ENCODE assay signal across 1 cellular context in the genomic region with DNA sequence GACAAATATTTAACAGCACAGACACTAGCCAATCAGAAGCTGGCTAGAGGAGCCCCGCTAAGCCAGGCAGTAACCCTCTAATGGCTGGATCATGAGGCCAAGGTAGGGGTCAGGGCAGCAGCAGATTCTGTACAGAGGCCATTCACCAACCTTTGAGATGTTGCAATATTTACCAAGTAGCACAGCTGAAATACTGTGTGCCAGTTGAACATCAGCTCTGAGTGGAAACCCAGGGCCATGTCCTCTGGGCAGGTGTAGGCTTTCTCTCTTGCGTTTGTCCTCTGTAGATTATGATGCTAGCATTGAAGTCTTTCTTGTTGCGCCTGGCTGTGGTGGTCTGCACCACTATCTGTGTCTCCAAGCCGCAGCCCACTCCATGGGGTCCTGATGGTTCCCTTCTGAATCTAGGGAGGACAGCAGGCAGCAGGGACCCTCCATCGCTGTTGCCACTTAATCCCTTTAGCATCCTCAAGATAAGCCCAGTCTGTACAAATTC.
TF ChIP-seq lines count a peak whose summit lies in the region.

No MANE protein-coding gene starts in this region.

TF ChIP-seq in HepG2, 621 proteins besides CTCF, POLR2A, EP300 and RAD21 (continued from another document):
- TF ChIP-seq AHDC1 (CRISPR knock-in tag; IDR thresholded peaks at IDR 0.05; ENCODE audit: borderline replicate concordance), result peak; percentile 81
- peak; percentile 82 for TF ChIP-seq GFI1 (CRISPR knock-in tag; IDR thresholded peaks at IDR 0.05; ENCODE audit: borderline replicate concordance)
- TF ChIP-seq MIER2 (CRISPR knock-in tag; IDR thresholded peaks at IDR 0.05), result peak; percentile 76
- peak; percentile 95 for TF ChIP-seq PPARG (CRISPR knock-in tag; conservative IDR thresholded peaks at IDR 0.05)
- TF ChIP-seq FIP1L1 (IDR thresholded peaks at IDR 0.05; ENCODE audit: borderline replicate concordance, insufficient read depth, low read depth, low read length), result no peak
- 0 out of 2 replicates have a peak, but pooled peaks have one; percentile 66 for TF ChIP-seq MEIS1 (CRISPR knock-in tag; IDR thresholded peaks at IDR 0.05; ENCODE audit: borderline replicate concordance)
- no peak; the same call in 1 of the 2 replicates for TF ChIP-seq ZSCAN21 (CRISPR knock-in tag; IDR thresholded peaks at IDR 0.05; ENCODE audit: borderline replicate concordance)
- peak; percentile 88 for TF ChIP-seq ATF2 (CRISPR knock-in tag; IDR thresholded peaks at IDR 0.05)
- TF ChIP-seq HOMEZ (CRISPR knock-in tag; IDR thresholded peaks at IDR 0.05; ENCODE audit: low read depth), result peak; percentile 77
- TF ChIP-seq ZNF687 (CRISPR knock-in tag; IDR thresholded peaks at IDR 0.05), result peak; percentile 39; the same call in 1 of the 2 replicates
- 0 out of 2 replicates have a peak, but pooled peaks have one; percentile 54 for TF ChIP-seq DMAP1 (CRISPR knock-in tag; IDR thresholded peaks at IDR 0.05)
- no peak for TF ChIP-seq SOX6 (IDR thresholded peaks at IDR 0.05)
- peak; percentile 92 for TF ChIP-seq SOX6 (CRISPR knock-in tag; IDR thresholded peaks at IDR 0.05)
- TF ChIP-seq TFDP1 (CRISPR knock-in tag; IDR thresholded peaks at IDR 0.05; ENCODE audit: borderline replicate concordance), result no peak
- TF ChIP-seq KLF12 (CRISPR knock-in tag; IDR thresholded peaks at IDR 0.05; ENCODE audit: borderline replicate concordance), result no peak
